ENCODE assay signal across 1 cellular context in the genomic region with DNA sequence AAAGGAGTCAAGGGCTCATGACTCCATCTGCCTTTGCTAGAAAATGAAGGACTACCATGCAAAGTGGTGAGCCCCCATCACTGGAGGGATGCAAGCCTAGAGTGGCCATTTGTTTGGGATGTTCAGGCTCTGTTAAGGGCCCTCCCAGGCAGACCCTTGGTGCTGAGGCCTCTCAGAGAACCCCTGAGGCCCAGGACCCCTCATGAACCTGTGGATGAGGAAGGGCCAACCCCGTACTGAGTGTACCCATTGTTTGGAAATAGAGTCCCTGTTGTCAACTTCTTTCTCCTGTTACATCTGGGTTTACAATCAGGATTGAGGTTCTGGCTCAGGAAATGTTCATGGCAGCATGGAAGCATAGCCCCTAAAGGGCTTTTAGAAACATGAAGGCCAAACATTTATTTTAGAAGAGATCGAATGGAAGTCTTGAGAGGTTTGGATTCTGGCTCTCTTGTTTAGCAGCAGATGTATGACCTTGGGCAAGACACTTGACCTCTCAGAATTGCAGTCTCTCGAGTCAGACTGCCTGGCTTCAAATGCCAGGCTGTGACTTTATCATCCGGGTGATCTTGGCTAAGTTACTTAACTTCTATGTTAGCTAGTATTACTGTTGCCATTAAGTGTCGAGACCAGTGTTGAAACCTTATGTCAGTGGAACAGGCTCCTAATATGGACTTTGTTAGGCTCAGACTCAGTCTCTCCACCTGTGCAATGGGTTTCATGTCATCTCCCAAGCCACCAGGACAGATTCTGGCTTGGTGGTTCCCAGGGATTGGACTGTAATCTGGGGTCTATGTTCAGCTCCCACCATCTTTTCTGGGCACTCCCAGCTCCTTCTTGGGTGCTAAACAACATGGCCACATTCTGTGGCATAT.
TF ChIP-seq lines count a peak whose summit lies in the region.

No MANE protein-coding gene starts in this region.

TF ChIP-seq in A549, 52 proteins besides CTCF, POLR2A, EP300 and RAD21:
- TF ChIP-seq HOXA7 (CRISPR knock-in tag; IDR thresholded peaks at IDR 0.05) (no peak), KDM1A (IDR thresholded peaks at IDR 0.05; ENCODE audit: low read depth) (0 out of 2 replicates have a peak, but pooled peaks have one; percentile 30)
TF ChIP-seq in A549: peak in this region for 1.
